ENCODE assay signal across 13 cellular contexts in genomic region chr20:32238483-32239425, GRCh38.
"Had no signal": no experiment of that assay in that cellular context is flagged by ENCODE, and none has a peak within 500 bp of the region (broad histone marks: within the 10 kb centered on the region; RNA-seq: fewer than 3 reads in every experiment).

No MANE protein-coding gene starts in this region.

- H3K9me3 Mint-ChIP-seq: activated T-cell treated with anti-CD3 and anti-CD28 coated beads, Interleukin-2, amount 50 U/mL, for 4 hours; nephron progenitor cell had no signal

- H3K4me3 ChIP-seq: ascending aorta, heart left ventricle, suprapubic skin had no signal

- H3K9me3 ChIP-seq: ascending aorta, heart left ventricle, suprapubic skin had no signal

- DNase-seq: activated CD4-positive, alpha-beta T cell treated with anti-CD3 and anti-CD28 coated beads for 48 hours; activated gamma-delta T cell; activated T-cell treated with anti-CD3 and anti-CD28 coated beads, Interleukin-2, amount 50 U/mL, for 4 hours; foreskin melanocyte; heart left ventricle; left ventricle myocardium superior; nephron progenitor cell; stimulated activated CD4-positive, alpha-beta T cell treated with anti-CD3 and anti-CD28 coated beads, Interleukin-4, amount 100 ng/mL, for 1 hour; stimulated activated CD8-positive, alpha-beta memory T cell treated with anti-CD3 and anti-CD28 coated beads, Interleukin-4, amount 100 ng/mL, for 48 hours; stimulated activated naive CD8-positive, alpha-beta T cell treated with anti-CD3 and anti-CD28 coated beads, Interleukin-15, Interleukin-2, amounts not matched to agents 100 U/mL and 50 U/mL, for 24 hours; T-helper 9 cell had no signal

- H3K4me3 Mint-ChIP-seq: activated T-cell treated with anti-CD3 and anti-CD28 coated beads, Interleukin-2, amount 50 U/mL, for 4 hours; nephron progenitor cell had no signal

- H3K4me1 ChIP-seq: ascending aorta, suprapubic skin had no signal

- H3K27me3 ChIP-seq: ascending aorta, heart left ventricle, suprapubic skin had no signal

- H3K27ac ChIP-seq: ascending aorta, heart left ventricle, suprapubic skin had no signal
